19 cellular contexts compared by ENCODE assay signal in the genomic region with DNA sequence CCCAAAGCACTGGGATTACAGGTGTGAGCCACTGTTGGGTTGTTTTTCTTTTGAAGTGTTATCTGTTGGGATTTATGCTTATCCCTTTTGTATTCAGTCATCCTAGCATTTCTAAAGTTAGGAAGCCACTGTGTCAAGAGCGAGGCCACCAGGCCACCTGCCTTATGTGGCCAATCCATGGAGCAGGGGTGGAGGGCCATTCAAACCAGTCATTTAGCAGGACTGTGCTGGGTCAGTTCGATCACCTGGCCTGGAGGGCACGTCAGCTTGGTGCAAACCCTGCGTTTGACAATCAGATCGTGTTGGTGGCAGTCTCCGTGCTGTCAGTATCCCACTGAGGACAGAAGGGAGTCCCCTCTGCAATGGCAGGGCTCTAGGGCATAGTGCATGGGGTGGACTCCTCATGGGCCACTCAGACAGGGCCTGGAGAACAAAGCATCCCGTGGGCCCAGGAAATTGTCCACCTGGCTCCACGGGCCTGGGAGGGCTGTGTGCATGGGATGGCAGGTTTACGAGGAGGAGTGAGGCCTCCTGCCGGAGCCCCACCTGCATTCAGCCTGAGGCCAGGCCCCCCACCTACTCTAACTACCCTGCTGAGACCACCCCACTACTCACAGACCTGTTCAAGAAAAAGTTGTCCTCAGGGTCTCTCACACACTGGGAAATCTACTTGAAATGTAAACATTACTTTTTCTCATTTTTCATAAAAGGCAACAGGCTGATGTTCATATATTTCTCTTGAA.
"Had no signal": no experiment of that assay in that cellular context is flagged by ENCODE, and none has a peak within 500 bp of the region (broad histone marks: within the 10 kb centered on the region; RNA-seq: fewer than 3 reads in every experiment).

No MANE protein-coding gene starts in this region.

- H3K4me1 Mint-ChIP-seq: central memory CD8-positive, alpha-beta T cell had no signal

- H3K9me3 Mint-ChIP-seq: activated naive CD4-positive, alpha-beta T cell treated with anti-CD3 and anti-CD28 coated beads, Interleukin-2, amount 50 U/mL, for 72 hours; central memory CD8-positive, alpha-beta T cell; naive thymus-derived CD8-positive, alpha-beta T cell had no signal

- H3K4me3 ChIP-seq: mucosa of descending colon, skin epidermis, tibial artery had no signal

- ATAC-seq: activated naive CD4-positive, alpha-beta T cell treated with anti-CD3 and anti-CD28 coated beads, Interleukin-2, amount 50 U/mL, for 72 hours; mucosa of descending colon; naive thymus-derived CD8-positive, alpha-beta T cell had no signal

- H3K36me3 ChIP-seq: brain microvascular endothelial cell had no signal

- H3K4me3 Mint-ChIP-seq: central memory CD8-positive, alpha-beta T cell had no signal

- H3K27ac ChIP-seq: brain microvascular endothelial cell, epithelial cell of prostate, tibial artery had no signal

- H3K27me3 ChIP-seq: brain microvascular endothelial cell, tibial artery had no signal

- DNase-seq: activated CD4-positive, CD25-positive, alpha-beta regulatory T cell treated with anti-CD3 and anti-CD28 coated beads, Interleukin-2, amount 50 U/mL, for 72 hours; activated effector memory CD4-positive, alpha-beta T cell treated with anti-CD3 and anti-CD28 coated beads, Interleukin-2, amount 50 U/mL, for 16 hours; activated T-cell treated with anti-CD3 and anti-CD28 coated beads, Interleukin-2, amount 50 U/mL, for 48 hours; brain microvascular endothelial cell; effector memory CD4-positive, alpha-beta T cell; islet precursor cell; mammary epithelial cell; mucosa of descending colon; naive thymus-derived CD8-positive, alpha-beta T cell; SHP77; SK-N-SH; stimulated activated CD4-positive, alpha-beta T cell treated with anti-CD3 and anti-CD28 coated beads, Interleukin-4, amount 100 ng/mL, for 4 hours; stimulated activated CD8-positive, alpha-beta memory T cell treated with anti-CD3 and anti-CD28 coated beads, Interleukin-4, amount 100 ng/mL, for 48 hours; T-helper 1 cell; tibial artery had no signal

- H3K27me3 Mint-ChIP-seq: central memory CD8-positive, alpha-beta T cell; naive thymus-derived CD8-positive, alpha-beta T cell had no signal

- H3K9me3 ChIP-seq: mucosa of descending colon, SK-N-SH, tibial artery had no signal
